ENCODE assay signal across 8 cellular contexts in the genomic region with DNA sequence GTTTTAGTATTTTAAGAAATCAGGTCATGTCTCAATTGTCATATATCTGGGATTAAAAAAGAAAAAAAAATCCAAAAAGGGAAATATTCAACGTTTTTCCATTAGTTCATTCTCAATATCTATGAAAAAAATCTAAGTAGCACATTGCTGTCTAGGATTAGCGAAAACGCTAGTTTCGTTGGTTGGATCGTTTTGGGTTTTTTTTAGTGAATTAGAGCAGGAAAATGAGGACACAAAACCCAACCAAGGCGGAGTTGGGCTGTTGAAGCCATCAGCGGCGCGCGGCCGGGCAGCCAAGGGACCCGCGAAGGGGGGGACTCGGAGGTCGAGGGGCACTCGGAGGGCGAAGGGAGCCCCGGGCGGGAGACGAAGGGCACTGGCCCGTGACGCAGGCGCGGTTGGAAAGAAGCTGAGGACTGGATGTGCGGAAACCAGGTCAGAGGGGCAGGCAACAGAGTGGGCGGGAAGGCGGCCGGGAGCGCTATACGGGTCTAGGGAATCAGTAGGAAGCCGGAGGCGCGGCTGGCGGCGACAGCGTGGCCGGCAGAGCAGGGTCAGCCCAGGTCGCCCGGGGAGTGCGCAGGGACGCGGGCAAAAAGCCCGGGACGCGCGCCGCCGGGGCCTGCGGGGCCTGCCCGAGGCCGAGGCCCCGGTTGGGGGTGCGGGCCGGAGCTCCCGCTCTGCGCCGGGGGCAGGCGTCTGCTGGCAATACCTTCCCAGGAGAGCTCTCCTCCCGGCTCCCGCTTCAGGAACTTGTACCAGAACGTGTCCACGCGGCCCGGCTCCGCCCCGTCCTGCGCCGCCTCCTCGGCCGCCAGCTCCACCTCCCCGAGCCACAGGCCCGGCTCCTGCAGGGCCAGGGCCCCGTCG. TPM values are rescaled to one million over a fixed set of nuclear protein-coding genes. Genes with fewer than 3 reads are reported as not detected.
DNase-seq lines count a peak whose midpoint lies in the region; ATAC-seq and TF ChIP-seq lines count a peak whose summit lies in the region.

No MANE protein-coding gene starts in this region.

- H3K4me1 ChIP-seq in adipocyte (ENCODE audit: control insufficient read depth, insufficient read depth, low read length) (peaks cover 28% of the 10 kb centered on the region), heart right ventricle (peaks cover 0 to 40% (median 21%) of the 10 kb centered on the region in 9 donors), upper lobe of right lung (peaks cover 14% of the 10 kb centered on the region)

- no peaks in the 10 kb centered on the region for H3K9me3 ChIP-seq in adipocyte (ENCODE audit: control insufficient read depth, low read length)
- no peaks in the 10 kb centered on the region for H3K9me3 ChIP-seq in heart right ventricle
- H3K9me3 ChIP-seq in upper lobe of right lung: no peaks in the 10 kb centered on the region

- H3K9ac ChIP-seq in adipocyte (ENCODE audit: low read length): peak overlapping the region; percentile 95

- peak overlapping the region; percentile 94 to 99 (median 97) for H3K27ac ChIP-seq in heart right ventricle
- peak overlapping the region; percentile 98 for H3K27ac ChIP-seq in upper lobe of right lung

- intact Hi-C loops in heart right ventricle (cut with DNase I) (loop anchor here in 7 of 10 donors (2.0 to 10.0 kb wide), 9 partner anchors 78 to 230 kb away; partner anchors contain the start of genes FBXO30 (in 6 of the 7) and SHPRH (in 4 of the 7)), posterior vena cava (cut with DNase I) (loop anchor here in 1 of 2 donors (10.0 kb wide), 1 partner anchor 80 kb away; the partner anchor contains the start of gene FBXO30), upper lobe of right lung (cut with DNase I) (loop anchor here (10.0 kb wide), 1 partner anchor 50 kb away; no protein-coding TSS in a partner anchor)

- ATAC-seq in HG02678 (IDR thresholded peaks at IDR 0.05; ENCODE audit: unreplicated experiment) (peak; percentile 72), heart right ventricle (peak; percentile 91 to 97 (median 92)), upper lobe of right lung (peak; percentile 94)

- TF ChIP-seq CTCF in GM12864 (IDR thresholded peaks at IDR 0.05; ENCODE audit: low read depth, low read length, missing control alignments) (no peak), heart right ventricle (IDR thresholded peaks at IDR 0.05) (no peak), upper lobe of right lung (IDR thresholded peaks at IDR 0.05) (no peak)

- H3K36me3 ChIP-seq in adipocyte (ENCODE audit: control insufficient read depth, insufficient read depth, low read length, severe bottlenecking) (no peaks in the 10 kb centered on the region), heart right ventricle (no peaks in the 10 kb centered on the region), upper lobe of right lung (no peaks in the 10 kb centered on the region)

- DNase-seq in GM12864 (ENCODE audit: low read depth) (peak; percentile 46), NCI-H1105 (lab: John Stamatoyannopoulos, UW) (peak; percentile 92), SW 1271 (lab: John Stamatoyannopoulos, UW) (peak; percentile 75 to 89), adipocyte (ENCODE audit: low read depth) (peak; percentile 88), heart right ventricle (peak; percentile 88 to 92), posterior vena cava (ENCODE audit: low spot score) (peak; percentile 97), upper lobe of right lung (peak; percentile 96)

- H3K27me3 ChIP-seq in adipocyte (replicated peaks; ENCODE audit: control insufficient read depth, insufficient read depth, low read length) (no peaks in the 10 kb centered on the region), heart right ventricle (no peaks in the 10 kb centered on the region), upper lobe of right lung (no peaks in the 10 kb centered on the region)

- 1% methylated on average over 56 to 74 of the region's 74 CpGs for WGBS in heart right ventricle, 2 donors

- H3K4me3 ChIP-seq in GM12864 (ENCODE audit: low read depth, low read length) (peak overlapping the region; percentile 73), adipocyte (ENCODE audit: low read length) (peak overlapping the region; percentile 92), heart right ventricle (peak overlapping the region; percentile 61 to 91 (median 73)), upper lobe of right lung (peak overlapping the region; percentile 78)

RNA-seq across cellular contexts. Expression of gene EPM2A, which starts 0.6 kb away (rescaled TPM):
- 10 to 100 TPM; 26.2 to 60.9 (median 47.5) TPM for total RNA-seq in heart right ventricle
- 10 to 100 TPM; 11.0 TPM for polyA plus RNA-seq in heart right ventricle
- total RNA-seq in posterior vena cava: 10 to 100 TPM; 24.4 to 24.5 TPM
- 8.1 TPM for total RNA-seq in upper lobe of right lung

Comparison
In these comparisons a context has a peak if more than half of its experiments do, and no peak if none do; other contexts are left out.
1. Peak in every context shown above with its lines: DNase-seq, ATAC-seq, H3K4me3 ChIP-seq and H3K27ac ChIP-seq.
2. DNase-seq: peak in every context shown above with its lines; median percentile 97 in posterior vena cava; 96 in upper lobe of right lung; 92 in NCI-H1105; 90 in heart right ventricle; 88 in adipocyte; 82 in SW 1271; 46 in GM12864.